15 cellular contexts compared by ENCODE assay signal in the genomic region with DNA sequence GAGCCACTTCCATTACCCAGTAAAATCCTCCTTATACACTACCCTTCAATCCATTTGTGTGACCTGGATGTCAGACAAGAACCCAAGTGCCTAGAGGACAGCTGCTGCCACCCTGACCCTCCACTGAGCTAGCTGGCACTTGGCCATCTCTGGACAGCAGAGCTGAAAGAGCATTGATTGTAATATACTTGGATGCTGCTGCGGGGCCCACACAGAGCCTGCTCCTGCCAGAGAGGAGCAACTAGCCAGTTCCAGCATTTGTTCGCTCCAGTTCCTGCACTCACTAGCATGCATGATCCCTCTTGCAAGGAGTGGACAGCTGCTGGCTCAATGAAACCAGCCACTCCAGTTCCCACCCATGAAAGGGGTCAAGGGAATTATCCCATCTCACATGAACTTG. TPM values are rescaled to one million over a fixed set of nuclear protein-coding genes. Genes with fewer than 3 reads are reported as not detected.
DNase-seq lines count a peak whose midpoint lies in the region; ATAC-seq lines count a peak whose summit lies in the region.
"Had no signal": no experiment of that assay in that cellular context is flagged by ENCODE, and none has a peak within 500 bp of the region (broad histone marks: within the 10 kb centered on the region; RNA-seq: fewer than 3 reads in every experiment).

No MANE protein-coding gene starts in this region.

- H3K4me1 Mint-ChIP-seq in activated T-cell treated with anti-CD3 and anti-CD28 coated beads, Interleukin-2, amount 50 U/mL, for 24 hours (ENCODE audit: low read depth): peaks cover 2% of the 10 kb centered on the region
- H3K4me1 Mint-ChIP-seq: CD4-positive, CD25-positive, alpha-beta regulatory T cell; immature natural killer cell; stimulated activated effector memory CD8-positive, alpha-beta T cell treated with anti-CD3 and anti-CD28 coated beads, Interleukin-12 subunit alpha, Interleukin-12 subunit beta, amount 100 ng/mL, for 72 hours had no signal

- peak overlapping the region; percentile 44; the same call in 1 of the 2 replicates for H3K27ac ChIP-seq in HUES64 (ENCODE audit: low read depth, low read length)
- H3K27ac ChIP-seq: ascending aorta had no signal

- H3K27me3 Mint-ChIP-seq in activated T-cell treated with anti-CD3 and anti-CD28 coated beads, Interleukin-2, amount 50 U/mL, for 24 hours: no peaks in the 10 kb centered on the region

- H3K9me3 ChIP-seq in HUES64 (ENCODE audit: insufficient read depth, low read depth, low read length): peaks cover 23% of the 10 kb centered on the region
- H3K9me3 ChIP-seq: ascending aorta had no signal

- H3K9me3 Mint-ChIP-seq in activated T-cell treated with anti-CD3 and anti-CD28 coated beads, Interleukin-2, amount 50 U/mL, for 24 hours: no peaks in the 10 kb centered on the region
- H3K9me3 Mint-ChIP-seq: immature natural killer cell; stimulated activated effector memory CD8-positive, alpha-beta T cell treated with anti-CD3 and anti-CD28 coated beads, Interleukin-12 subunit alpha, Interleukin-12 subunit beta, amount 100 ng/mL, for 72 hours had no signal

- no peaks in the 10 kb centered on the region for H3K36me3 ChIP-seq in HUES64 (ENCODE audit: insufficient read depth, low read length)
- H3K36me3 ChIP-seq: ascending aorta had no signal

- DNase-seq in Ammon's horn (ENCODE audit: low spot score): peak; percentile 95
- peak in 55 of 56 donors; percentile 13 to 91 (median 77) for DNase-seq in nucleus accumbens (lab: John Stamatoyannopoulos, UW)
- DNase-seq in activated T-cell treated with anti-CD3 and anti-CD28 coated beads, Interleukin-2, amount 50 U/mL, for 24 hours: no peak
- DNase-seq in NCI-H1436 treated with DMSO at 0.1 percent for 48 hours (lab: John Stamatoyannopoulos, UW): no peak
- DNase-seq: activated naive CD4-positive, alpha-beta T cell treated with anti-CD3 and anti-CD28 coated beads, Interleukin-2, amount 50 U/mL, for 16 hours; CD4-positive, CD25-positive, alpha-beta regulatory T cell; GDM1; immature natural killer cell; NCI-H2107; NCI-H526 had no signal

- H3K4me1 ChIP-seq in HUES64 (ENCODE audit: insufficient read depth, low read length): peaks cover 12% of the 10 kb centered on the region
- H3K4me1 ChIP-seq: ascending aorta had no signal

- no peak overlapping the region for H3K4me3 Mint-ChIP-seq in activated T-cell treated with anti-CD3 and anti-CD28 coated beads, Interleukin-2, amount 50 U/mL, for 24 hours
- H3K4me3 Mint-ChIP-seq: CD4-positive, CD25-positive, alpha-beta regulatory T cell; immature natural killer cell; stimulated activated effector memory CD8-positive, alpha-beta T cell treated with anti-CD3 and anti-CD28 coated beads, Interleukin-12 subunit alpha, Interleukin-12 subunit beta, amount 100 ng/mL, for 72 hours had no signal

- no peaks in the 10 kb centered on the region for H3K36me3 Mint-ChIP-seq in activated T-cell treated with anti-CD3 and anti-CD28 coated beads, Interleukin-2, amount 50 U/mL, for 24 hours (ENCODE audit: low read depth)
- H3K36me3 Mint-ChIP-seq: immature natural killer cell; stimulated activated effector memory CD8-positive, alpha-beta T cell treated with anti-CD3 and anti-CD28 coated beads, Interleukin-12 subunit alpha, Interleukin-12 subunit beta, amount 100 ng/mL, for 72 hours had no signal

- whole genome bisulfite sequencing in HUES64: 90% methylated on average over 2 of the region's 2 CpGs

- ATAC-seq in esophagus mucosa: peak; percentile 10
- ATAC-seq in HG02588 (IDR thresholded peaks at IDR 0.05; ENCODE audit: unreplicated experiment): no peak
- ATAC-seq: stimulated activated effector memory CD8-positive, alpha-beta T cell treated with anti-CD3 and anti-CD28 coated beads, Interleukin-12 subunit alpha, Interleukin-12 subunit beta, amount 100 ng/mL, for 72 hours had no signal

- H3K27me3 ChIP-seq in HUES64 (ENCODE audit: insufficient read depth, low read length): no peaks in the 10 kb centered on the region
- H3K27me3 ChIP-seq: ascending aorta had no signal

- H3K27ac Mint-ChIP-seq in activated T-cell treated with anti-CD3 and anti-CD28 coated beads, Interleukin-2, amount 50 U/mL, for 24 hours: no peak overlapping the region
- H3K27ac Mint-ChIP-seq: CD4-positive, CD25-positive, alpha-beta regulatory T cell; immature natural killer cell; stimulated activated effector memory CD8-positive, alpha-beta T cell treated with anti-CD3 and anti-CD28 coated beads, Interleukin-12 subunit alpha, Interleukin-12 subunit beta, amount 100 ng/mL, for 72 hours had no signal

- H3K9ac ChIP-seq in HUES64 (ENCODE audit: low read depth, low read length): no peak overlapping the region

- H3K4me3 ChIP-seq in HUES64 (ENCODE audit: low read length): no peak overlapping the region
- H3K4me3 ChIP-seq: ascending aorta had no signal

RNA-seq across cellular contexts. Expression of a gene that starts 8.4 kb away (rescaled TPM):
- polyA plus RNA-seq in HUES64 (2013, experiment 1 of 2): 20.6 TPM
- polyA plus RNA-seq in HUES64 (2013, experiment 2 of 2): 29.9 TPM
- 46.8 TPM for total RNA-seq in esophagus mucosa

Comparison
In these comparisons a context has a peak if more than half of its experiments do, and no peak if none do; other contexts are left out.
1. DNase-seq: peak in Ammon's horn (single experiment) and nucleus accumbens (55 of 56); none in activated T-cell treated with anti-CD3 and anti-CD28 coated beads, Interleukin-2, amount 50 U/mL, for 24 hours (single experiment) and NCI-H1436 treated with DMSO at 0.1 percent for 48 hours (single experiment).